ENCODE assay signal across 14 cellular contexts in genomic region chr7:121901026-121901425, GRCh38.
A peak's percentile ranks its signal among the peaks of the same experiment; 100 is the strongest.
DNase-seq lines count a peak whose midpoint lies in the region; ATAC-seq and TF ChIP-seq lines count a peak whose summit lies in the region.
"Had no signal": no experiment of that assay in that cellular context is flagged by ENCODE, and none has a peak within 500 bp of the region (broad histone marks: within the 10 kb centered on the region; RNA-seq: fewer than 3 reads in every experiment).

No MANE protein-coding gene starts in this region.

- no peaks in the 10 kb centered on the region for H3K36me3 ChIP-seq in MM.1S (replicated peaks; ENCODE audit: insufficient read depth, low read length)
- H3K36me3 ChIP-seq: suprapubic skin had no signal

- ATAC-seq in GM18519 (IDR thresholded peaks at IDR 0.05; ENCODE audit: low FRiP score, unreplicated experiment) (peak; percentile 80), GM21526 (IDR thresholded peaks at IDR 0.05; ENCODE audit: low FRiP score, unreplicated experiment) (peak; percentile 60), HG03039 (IDR thresholded peaks at IDR 0.05; ENCODE audit: unreplicated experiment) (peak; percentile 60)
- ATAC-seq: activated CD4-positive, alpha-beta T cell treated with anti-CD3 and anti-CD28 coated beads for 36 hours had no signal

- H3K27me3 ChIP-seq in MM.1S (replicated peaks; ENCODE audit: insufficient read depth, low read length), result no peaks in the 10 kb centered on the region
- H3K27me3 ChIP-seq: suprapubic skin had no signal

- peak overlapping the region; percentile 23; the same call in 1 of the 2 replicates for H3K4me2 ChIP-seq in MM.1S (ENCODE audit: low read depth, low read length)

- no peak for TF ChIP-seq CTCF in MM.1S (IDR thresholded peaks at IDR 0.05; ENCODE audit: low read length)

- peaks cover 15% of the 10 kb centered on the region for H3K4me1 ChIP-seq in MM.1S (ENCODE audit: low read length)
- H3K4me1 ChIP-seq: suprapubic skin had no signal

- 0 out of 2 replicates have a peak, but pooled peaks cover 8% of the 10 kb centered on the region for H3F3A ChIP-seq in MM.1S (ENCODE audit: insufficient read depth, low read length)

- no peaks in the 10 kb centered on the region for H4K20me1 ChIP-seq in MM.1S (ENCODE audit: insufficient read depth, low read length)

- DNase-seq in MM.1S, result peak; percentile 74
- DNase-seq in activated CD8-positive, alpha-beta memory T cell treated with anti-CD3 and anti-CD28 coated beads for 24 hours, result no peak
- no peak for DNase-seq in NOMO-1 treated with DMSO at 0.1 percent for 48 hours (lab: John Stamatoyannopoulos, UW; ENCODE audit: unreplicated experiment)
- DNase-seq in NCI-H1417 treated with DMSO at 0.1 percent for 48 hours (lab: John Stamatoyannopoulos, UW), result no peak
- no peak for DNase-seq in SHP77 treated with DMSO at 0.1 percent for 48 hours (lab: John Stamatoyannopoulos, UW)
- DNase-seq: activated CD4-positive, alpha-beta T cell treated with anti-CD3 and anti-CD28 coated beads for 36 hours; activated T-cell treated with anti-CD3 and anti-CD28 coated beads, Interleukin-2, amount 50 U/mL, for 1 hour; foreskin melanocyte; NCI-H2107; Right ventricle myocardium superior had no signal

- H3K4me3 ChIP-seq in MM.1S (ENCODE audit: low read length), result no peak overlapping the region
- H3K4me3 ChIP-seq: suprapubic skin had no signal

- H3K27ac ChIP-seq in MM.1S (ENCODE audit: low read length), result peak overlapping the region; percentile 14; the same call in 1 of the 2 replicates
- H3K27ac ChIP-seq: suprapubic skin had no signal

- no peak overlapping the region for H3K9ac ChIP-seq in MM.1S (ENCODE audit: low read length)

- H3K79me2 ChIP-seq in MM.1S (ENCODE audit: low read length), result no peaks in the 10 kb centered on the region

- no peaks in the 10 kb centered on the region for H3K9me3 ChIP-seq in MM.1S (replicated peaks; ENCODE audit: insufficient read depth, low read length)
- H3K9me3 ChIP-seq: suprapubic skin had no signal

- no peaks in the 10 kb centered on the region for H3K9me2 ChIP-seq in MM.1S (replicated peaks; ENCODE audit: insufficient read depth, low read length)

- H2AFZ ChIP-seq in MM.1S (ENCODE audit: low read length), result no peak overlapping the region
